Comparison of ENCODE assay signal across 10 cellular contexts in the genomic region with DNA sequence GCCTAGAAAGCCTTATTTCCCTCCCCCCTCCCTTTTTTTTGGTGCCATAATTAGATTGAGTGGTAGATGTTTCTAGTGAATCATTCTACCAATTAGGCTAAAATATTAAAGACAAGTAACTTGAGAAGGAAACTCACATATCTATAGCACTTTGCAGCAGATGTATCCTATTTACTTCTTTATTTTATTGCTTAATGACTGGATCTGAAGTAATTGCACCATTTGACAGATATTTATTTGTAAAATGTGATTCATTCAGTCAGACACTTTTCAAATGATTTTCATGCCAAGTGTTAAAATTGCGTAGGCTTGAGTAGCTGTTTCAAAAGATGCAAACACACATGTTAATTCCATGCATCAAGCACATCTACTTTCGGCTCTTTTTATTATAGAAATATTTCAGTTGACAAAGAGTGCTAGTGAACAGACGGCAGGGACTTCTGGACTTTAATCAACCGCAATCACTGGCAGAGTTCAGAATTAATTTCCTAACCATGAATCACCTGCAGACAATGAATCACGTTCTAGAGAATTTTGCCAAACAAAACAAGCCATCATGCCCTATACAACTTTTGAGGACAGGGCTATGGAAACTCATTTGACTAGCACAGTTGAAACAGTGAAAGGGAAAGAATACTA.
DNase-seq lines count a peak whose midpoint lies in the region; ATAC-seq lines count a peak whose summit lies in the region.
"Had no signal": no experiment of that assay in that cellular context is flagged by ENCODE, and none has a peak within 500 bp of the region (broad histone marks: within the 10 kb centered on the region; RNA-seq: fewer than 3 reads in every experiment).

No MANE protein-coding gene starts in this region.

- peak overlapping the region; percentile 85 for H3K27ac ChIP-seq in ACC112 (ENCODE audit: low read depth, low read length)
- H3K27ac ChIP-seq in CD8-positive, alpha-beta memory T cell (ENCODE audit: low read depth, low read length) = no peak overlapping the region
- H3K27ac ChIP-seq: BLaER1 treated with 17β-estradiol and CSF1 and Interleukin-3, amounts not matched to agents 10 nM and 100 nM had no signal

- no peak overlapping the region for H3K27ac Mint-ChIP-seq in CD8-positive, alpha-beta memory T cell

- H3K4me1 Mint-ChIP-seq in CD8-positive, alpha-beta memory T cell = no peaks in the 10 kb centered on the region

- H3K27me3 Mint-ChIP-seq in CD8-positive, alpha-beta memory T cell = no peaks in the 10 kb centered on the region

- H3K4me3 ChIP-seq in ACC112 (ENCODE audit: low read depth, low read length) (peak overlapping the region; percentile 72), adipocyte (ENCODE audit: low read length) (peak overlapping the region; percentile 28)
- no peak overlapping the region for H3K4me3 ChIP-seq in CD8-positive, alpha-beta memory T cell (ENCODE audit: low read length)
- H3K4me3 ChIP-seq: BLaER1 treated with 17β-estradiol and CSF1 and Interleukin-3, amounts not matched to agents 10 nM and 100 nM had no signal

- no peaks in the 10 kb centered on the region for H3K9me3 ChIP-seq in adipocyte (ENCODE audit: control insufficient read depth, low read length)
- no peaks in the 10 kb centered on the region for H3K9me3 ChIP-seq in CD8-positive, alpha-beta memory T cell (ENCODE audit: low read length)

- H3K27me3 ChIP-seq in ACC112 (ENCODE audit: insufficient read depth, low read length) (no peaks in the 10 kb centered on the region), adipocyte (replicated peaks; ENCODE audit: control insufficient read depth, insufficient read depth, low read length) (no peaks in the 10 kb centered on the region)
- H3K27me3 ChIP-seq in CD8-positive, alpha-beta memory T cell (ENCODE audit: insufficient read depth, low read length, poor library complexity, severe bottlenecking) = no peaks in the 10 kb centered on the region
- H3K27me3 ChIP-seq: BLaER1 treated with 17β-estradiol and CSF1 and Interleukin-3, amounts not matched to agents 10 nM and 100 nM had no signal

- CTCF ChIA-PET in CD8-positive, alpha-beta memory T cell (lab: Charles Lee) = no interaction called here

- H2AFZ ChIP-seq in ACC112 (ENCODE audit: low read length, unreplicated experiment) = peak overlapping the region; percentile 73

- DNase-seq in HS-5 (ENCODE audit: low read depth) (peak; percentile 89), adipocyte (ENCODE audit: low read depth) (peak; percentile 89), glomerular visceral epithelial cell (ENCODE audit: extremely low spot score) (peak; percentile 81)
- no peak for DNase-seq in stimulated activated CD4-positive, alpha-beta T cell treated with anti-CD3 and anti-CD28 coated beads, Interleukin-12 subunit alpha, Interleukin-12 subunit beta, amount 100 ng/mL, for 4 hours
- DNase-seq in activated T-cell treated with anti-CD3 and anti-CD28 coated beads, Interleukin-2, amount 50 U/mL, for 48 hours = no peak
- no peak for DNase-seq in CD8-positive, alpha-beta memory T cell
- DNase-seq: NCI-H748 treated with DMSO at 0.1 percent for 48 hours had no signal

- no peaks in the 10 kb centered on the region for H3K36me3 ChIP-seq in ACC112 (ENCODE audit: insufficient read depth, low read length)
- H3K36me3 ChIP-seq in adipocyte (ENCODE audit: control insufficient read depth, insufficient read depth, low read length, severe bottlenecking) = no peaks in the 10 kb centered on the region
- H3K36me3 ChIP-seq in CD8-positive, alpha-beta memory T cell (ENCODE audit: insufficient read depth, low read length) = no peaks in the 10 kb centered on the region
- H3K36me3 ChIP-seq: BLaER1 treated with 17β-estradiol and CSF1 and Interleukin-3, amounts not matched to agents 10 nM and 100 nM had no signal

- no peak overlapping the region for H3K9ac ChIP-seq in adipocyte (ENCODE audit: low read length)
- H3K9ac ChIP-seq: BLaER1 treated with 17β-estradiol and CSF1 and Interleukin-3, amounts not matched to agents 10 nM and 100 nM had no signal

- no peak overlapping the region for H3K4me3 Mint-ChIP-seq in CD8-positive, alpha-beta memory T cell

- ATAC-seq in HG03342 (IDR thresholded peaks at IDR 0.05; ENCODE audit: unreplicated experiment) = no peak

- H3K4me1 ChIP-seq in ACC112 (ENCODE audit: control insufficient read depth, insufficient read depth, low read length, unreplicated experiment) (peaks cover 49% of the 10 kb centered on the region), adipocyte (ENCODE audit: control insufficient read depth, insufficient read depth, low read length) (peaks cover 14% of the 10 kb centered on the region)
- no peaks in the 10 kb centered on the region for H3K4me1 ChIP-seq in CD8-positive, alpha-beta memory T cell (ENCODE audit: insufficient read depth, low read length)
- H3K4me1 ChIP-seq: BLaER1 treated with 17β-estradiol and CSF1 and Interleukin-3, amounts not matched to agents 10 nM and 100 nM had no signal

- POLR2A ChIA-PET in CD8-positive, alpha-beta memory T cell (lab: Charles Lee) = no interaction called here

- H3K36me3 Mint-ChIP-seq in CD8-positive, alpha-beta memory T cell = no peaks in the 10 kb centered on the region

- peaks cover 0 to 2% (median 0%) of the 10 kb centered on the region in 5 donors for H3K9me3 Mint-ChIP-seq in CD8-positive, alpha-beta memory T cell

- H3K79me2 ChIP-seq in ACC112 (ENCODE audit: control insufficient read depth, insufficient read depth, low read length, unreplicated experiment) = no peaks in the 10 kb centered on the region

Comparison
In these comparisons a context has a peak if more than half of its experiments do, and no peak if none do; other contexts are left out.
1. DNase-seq: peak in HS-5 (single experiment), adipocyte (single experiment) and glomerular visceral epithelial cell (single experiment); none in stimulated activated CD4-positive, alpha-beta T cell treated with anti-CD3 and anti-CD28 coated beads, Interleukin-12 subunit alpha, Interleukin-12 subunit beta, amount 100 ng/mL, for 4 hours (single experiment), activated T-cell treated with anti-CD3 and anti-CD28 coated beads, Interleukin-2, amount 50 U/mL, for 48 hours (0 of 2) and CD8-positive, alpha-beta memory T cell (0 of 5).